In the genomic region with DNA sequence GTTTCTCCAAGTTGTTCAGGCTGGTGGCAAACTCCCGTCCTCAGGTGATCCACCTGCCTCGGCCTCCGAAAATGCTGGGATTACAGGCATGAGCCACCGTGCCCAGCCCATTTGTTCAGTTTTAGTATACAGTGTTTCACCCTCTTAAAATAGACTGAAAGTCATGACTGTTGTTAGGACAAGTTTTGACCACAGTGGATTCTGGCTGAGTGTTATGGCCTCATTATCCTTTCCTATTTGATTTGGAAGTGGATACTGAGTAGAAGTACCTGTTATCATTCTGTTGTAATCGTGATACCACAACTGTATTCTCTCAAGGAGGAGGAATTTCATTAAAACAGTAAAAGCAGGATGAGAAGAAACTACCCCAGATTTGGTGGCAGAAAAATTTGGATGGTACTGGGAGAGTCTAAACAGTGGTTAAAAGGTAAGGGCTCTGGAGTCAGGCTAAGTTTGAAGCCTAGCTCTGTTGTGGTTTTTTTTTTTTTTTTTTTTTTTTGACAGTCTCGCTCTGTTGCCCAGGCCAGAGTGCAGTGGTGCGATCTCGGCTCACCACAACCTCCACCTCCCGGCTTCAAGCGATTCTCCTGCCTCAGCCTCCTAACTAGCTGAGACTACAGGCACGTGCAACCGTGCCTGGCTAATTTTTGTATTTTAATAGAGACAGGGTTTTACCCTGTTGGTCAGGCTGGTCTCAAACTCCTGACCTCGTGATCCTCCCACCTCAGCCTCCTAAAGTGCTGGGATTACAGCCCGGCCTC, we compare ENCODE assay signal across 12 cellular contexts. TPM values are rescaled to one million over a fixed set of nuclear protein-coding genes. Genes with fewer than 3 reads are reported as not detected.
DNase-seq lines count a peak whose midpoint lies in the region; ATAC-seq and TF ChIP-seq lines count a peak whose summit lies in the region.
"Had no signal": no experiment of that assay in that cellular context is flagged by ENCODE, and none has a peak within 500 bp of the region (broad histone marks: within the 10 kb centered on the region; RNA-seq: fewer than 3 reads in every experiment).

No MANE protein-coding gene starts in this region.

- peaks cover 21% of the 10 kb centered on the region for H3K36me3 ChIP-seq in endodermal cell (ENCODE audit: control insufficient read depth, insufficient read depth, low read length)
- no peaks in the 10 kb centered on the region for H3K36me3 ChIP-seq in osteoblast (ENCODE audit: insufficient read depth, low read length)

- peak overlapping the region; percentile 83 for H3K4me3 ChIP-seq in endodermal cell (ENCODE audit: low read length)
- no peak overlapping the region for H3K4me3 ChIP-seq in osteoblast (ENCODE audit: insufficient read depth, low read length)

- ATAC-seq in stimulated activated naive CD8-positive, alpha-beta T cell treated with anti-CD3 and anti-CD28 coated beads, Interleukin-15, amount 100 ng/mL, for 72 hours, result no peak
- ATAC-seq in HG03442 (IDR thresholded peaks at IDR 0.05; ENCODE audit: unreplicated experiment) (no peak), HG03521 (IDR thresholded peaks at IDR 0.05; ENCODE audit: unreplicated experiment) (no peak)
- ATAC-seq: Panc1 had no signal

- no peaks in the 10 kb centered on the region for H3K4me1 ChIP-seq in endodermal cell (ENCODE audit: control insufficient read depth, insufficient read depth, low read length)
- H3K4me1 ChIP-seq in osteoblast (ENCODE audit: insufficient read depth, low read length), result peaks cover 24% of the 10 kb centered on the region

- H3K27ac ChIP-seq in endodermal cell (ENCODE audit: low read depth, low read length), result no peak overlapping the region
- H3K27ac ChIP-seq in osteoblast (ENCODE audit: low read depth, low read length), result no peak overlapping the region

- peak; percentile 67 for DNase-seq in activated naive CD4-positive, alpha-beta T cell treated with anti-CD3 and anti-CD28 coated beads, Interleukin-2, amount 10 ng/mL, durations not matched to agents 7 days and 5 days
- no peak for DNase-seq in activated naive CD4-positive, alpha-beta T cell (lab: John Stamatoyannopoulos, UW)
- DNase-seq in endodermal cell (no peak), osteoblast (ENCODE audit: insufficient read length, low spot score, missing footprints) (no peak)
- no peak for DNase-seq in stimulated activated naive CD8-positive, alpha-beta T cell treated with anti-CD3 and anti-CD28 coated beads, Interleukin-15, amount 100 ng/mL, for 72 hours
- DNase-seq: activated CD4-positive, alpha-beta T cell treated with anti-CD3 and anti-CD28 coated beads for 4 hours; caudate nucleus; NCI-H1694 had no signal

- H3K9ac ChIP-seq in endodermal cell (ENCODE audit: extremely low read depth, low read length, poor library complexity, severe bottlenecking), result no peak overlapping the region

- TF ChIP-seq CTCF in endodermal cell (conservative IDR thresholded peaks at IDR 0.05) (no peak), osteoblast (IDR thresholded peaks at IDR 0.05; ENCODE audit: extremely low read depth, low read depth, low read length) (no peak)

- H3K27me3 ChIP-seq in endodermal cell (ENCODE audit: control insufficient read depth, insufficient read depth, low read length, poor library complexity, severe bottlenecking) (no peaks in the 10 kb centered on the region), osteoblast (ENCODE audit: insufficient read depth, low read length) (no peaks in the 10 kb centered on the region)

- CTCF ChIA-PET in activated naive CD4-positive, alpha-beta T cell treated with anti-CD3 and anti-CD28 coated beads, Interleukin-2, amount 10 ng/mL, durations not matched to agents 7 days and 5 days (lab: Charles Lee), result interaction anchor here (0.7 to 2.1 kb wide), 3 partner anchors 20 to 109 kb away, joined by 3 to 6 read pairs (median 3); no protein-coding TSS in a partner anchor

- WGBS in endodermal cell (ENCODE audit: insufficient coverage in 1 of 2, insufficient read length in 1 of 2), 2 experiments, result 89 to 95% methylated on average over 11 to 12 of the region's 14 CpGs

- H3K27me3 Mint-ChIP-seq in activated naive CD4-positive, alpha-beta T cell treated with anti-CD3 and anti-CD28 coated beads, Interleukin-2, amount 10 ng/mL, durations not matched to agents 7 days and 5 days, result no peaks in the 10 kb centered on the region
- H3K27me3 Mint-ChIP-seq in T-helper 1 cell treated with Interleukin-12 subunit alpha and Interleukin-12 subunit beta and Interleukin-4 antibody, amounts not matched to agents 30 μg/mL and 1 μg/mL, for 36 hours (ENCODE audit: low read depth), result no peaks in the 10 kb centered on the region
- H3K27me3 Mint-ChIP-seq in endodermal cell (ENCODE audit: insufficient read depth), result no peaks in the 10 kb centered on the region
- H3K27me3 Mint-ChIP-seq in stimulated activated naive CD8-positive, alpha-beta T cell treated with anti-CD3 and anti-CD28 coated beads, Interleukin-15, amount 100 ng/mL, for 72 hours, result no peaks in the 10 kb centered on the region

- H3K79me2 ChIP-seq in osteoblast (ENCODE audit: insufficient read depth, low read length), result peaks cover 74% of the 10 kb centered on the region

- no peak overlapping the region for H3K4me2 ChIP-seq in osteoblast (ENCODE audit: insufficient read depth, low read length)

- no peaks in the 10 kb centered on the region for H3K9me3 Mint-ChIP-seq in activated naive CD4-positive, alpha-beta T cell treated with anti-CD3 and anti-CD28 coated beads, Interleukin-2, amount 10 ng/mL, durations not matched to agents 7 days and 5 days
- H3K9me3 Mint-ChIP-seq in T-helper 1 cell treated with Interleukin-12 subunit alpha and Interleukin-12 subunit beta and Interleukin-4 antibody, amounts not matched to agents 30 μg/mL and 1 μg/mL, for 36 hours, result no peaks in the 10 kb centered on the region
- no peaks in the 10 kb centered on the region for H3K9me3 Mint-ChIP-seq in endodermal cell
- H3K9me3 Mint-ChIP-seq in stimulated activated naive CD8-positive, alpha-beta T cell treated with anti-CD3 and anti-CD28 coated beads, Interleukin-15, amount 100 ng/mL, for 72 hours, result no peaks in the 10 kb centered on the region

- no peak overlapping the region for H2AFZ ChIP-seq in osteoblast (ENCODE audit: low read length)

- peak overlapping the region; percentile 84 for H3K27ac Mint-ChIP-seq in activated naive CD4-positive, alpha-beta T cell treated with anti-CD3 and anti-CD28 coated beads, Interleukin-2, amount 10 ng/mL, durations not matched to agents 7 days and 5 days
- H3K27ac Mint-ChIP-seq in T-helper 1 cell treated with Interleukin-12 subunit alpha and Interleukin-12 subunit beta and Interleukin-4 antibody, amounts not matched to agents 30 μg/mL and 1 μg/mL, for 36 hours, result peak overlapping the region; percentile 87
- H3K27ac Mint-ChIP-seq in endodermal cell, result no peak overlapping the region
- H3K27ac Mint-ChIP-seq in stimulated activated naive CD8-positive, alpha-beta T cell treated with anti-CD3 and anti-CD28 coated beads, Interleukin-15, amount 100 ng/mL, for 72 hours, result peak overlapping the region; percentile 35 to 72

- H4K20me1 ChIP-seq in osteoblast (ENCODE audit: insufficient read depth, low read length), result peaks cover 41% of the 10 kb centered on the region

- peaks cover 43% of the 10 kb centered on the region for H3K36me3 Mint-ChIP-seq in activated naive CD4-positive, alpha-beta T cell treated with anti-CD3 and anti-CD28 coated beads, Interleukin-2, amount 10 ng/mL, durations not matched to agents 7 days and 5 days
- peaks cover 30% of the 10 kb centered on the region for H3K36me3 Mint-ChIP-seq in T-helper 1 cell treated with Interleukin-12 subunit alpha and Interleukin-12 subunit beta and Interleukin-4 antibody, amounts not matched to agents 30 μg/mL and 1 μg/mL, for 36 hours (ENCODE audit: low read depth)
- peaks cover 30% of the 10 kb centered on the region for H3K36me3 Mint-ChIP-seq in endodermal cell (ENCODE audit: low read depth)

- H3K4me1 Mint-ChIP-seq in activated naive CD4-positive, alpha-beta T cell treated with anti-CD3 and anti-CD28 coated beads, Interleukin-2, amount 10 ng/mL, durations not matched to agents 7 days and 5 days, result peaks cover 74% of the 10 kb centered on the region
- H3K4me1 Mint-ChIP-seq in T-helper 1 cell treated with Interleukin-12 subunit alpha and Interleukin-12 subunit beta and Interleukin-4 antibody, amounts not matched to agents 30 μg/mL and 1 μg/mL, for 36 hours (ENCODE audit: low read depth), result peaks cover 67% of the 10 kb centered on the region
- peaks cover 27% of the 10 kb centered on the region for H3K4me1 Mint-ChIP-seq in endodermal cell
- peaks cover 79% of the 10 kb centered on the region for H3K4me1 Mint-ChIP-seq in stimulated activated naive CD8-positive, alpha-beta T cell treated with anti-CD3 and anti-CD28 coated beads, Interleukin-15, amount 100 ng/mL, for 72 hours

- H3K9me3 ChIP-seq in endodermal cell (ENCODE audit: control insufficient read depth, low read length) (no peaks in the 10 kb centered on the region), osteoblast (ENCODE audit: low read depth, low read length) (no peaks in the 10 kb centered on the region)

- H3K4me3 Mint-ChIP-seq in activated naive CD4-positive, alpha-beta T cell treated with anti-CD3 and anti-CD28 coated beads, Interleukin-2, amount 10 ng/mL, durations not matched to agents 7 days and 5 days, result peak overlapping the region; percentile 96
- peak overlapping the region; percentile 89 for H3K4me3 Mint-ChIP-seq in T-helper 1 cell treated with Interleukin-12 subunit alpha and Interleukin-12 subunit beta and Interleukin-4 antibody, amounts not matched to agents 30 μg/mL and 1 μg/mL, for 36 hours
- H3K4me3 Mint-ChIP-seq in endodermal cell, result peak overlapping the region; percentile 79
- peak overlapping the region; percentile 93 to 98 for H3K4me3 Mint-ChIP-seq in stimulated activated naive CD8-positive, alpha-beta T cell treated with anti-CD3 and anti-CD28 coated beads, Interleukin-15, amount 100 ng/mL, for 72 hours

RNA-seq across cellular contexts. Expression of a gene that starts 2.6 kb away (rescaled TPM):
- total RNA-seq in endodermal cell (10 to 100 TPM; 73.7 to 81.2 TPM), osteoblast (19.2 and 21.2 TPM in 2 replicates)
- polyA plus RNA-seq in endodermal cell (2013, experiment 1 of 2), result 50.6 TPM
- 49.3 TPM for polyA plus RNA-seq in endodermal cell (2013, experiment 2 of 2)

RNA-seq across cellular contexts. Expression of a gene that starts 32.8 kb away (rescaled TPM):
- total RNA-seq in endodermal cell (10 to 100 TPM; 19.7 to 25.5 TPM), osteoblast (7.4 and 9.0 TPM in 2 replicates)
- 21.3 TPM for polyA plus RNA-seq in endodermal cell (2013, experiment 1 of 2)
- polyA plus RNA-seq in endodermal cell (2013, experiment 2 of 2), result 22.4 TPM
